8 cellular contexts compared by ENCODE assay signal in genomic region chr3:146326875-146327543, GRCh38.
DNase-seq lines count a peak whose midpoint lies in the region; ATAC-seq and TF ChIP-seq lines count a peak whose summit lies in the region.

No MANE protein-coding gene starts in this region.

- 30 to 36% (median 34%) methylated on average over 4 of the region's 4 CpGs for WGBS in heart left ventricle, 4 donors
- WGBS in spleen, 5 donors = 25 to 36% (median 28%) methylated on average over 4 of the region's 4 CpGs

- peaks cover 0 to 5% (median 0%) of the 10 kb centered on the region in 12 donors for H3K4me1 ChIP-seq in heart left ventricle
- peaks cover 0 to 2% (median 0%) of the 10 kb centered on the region in 6 donors for H3K4me1 ChIP-seq in spleen

- H3K36me3 ChIP-seq in heart left ventricle = no peaks in the 10 kb centered on the region
- H3K36me3 ChIP-seq in spleen = no peaks in the 10 kb centered on the region

- H3K27me3 ChIP-seq in heart left ventricle (no peaks in the 10 kb centered on the region), spleen (replicated peaks in 1 of 7) (no peaks in the 10 kb centered on the region)

- intact Hi-C loops in heart left ventricle (cut with DNase I) (loop anchor here (1.0 to 10.0 kb wide), 9 partner anchors 105 to 265 kb away; no protein-coding TSS in a partner anchor), spleen (cut with DNase I; ENCODE audit: low total_unique reads) (loop anchor here (5.0 to 10.0 kb wide), 2 partner anchors 112 to 260 kb away; no protein-coding TSS in a partner anchor)

- H3K27ac ChIP-seq in heart left ventricle (no peak overlapping the region), spleen (no peak overlapping the region)

- H3K9me3 ChIP-seq in heart left ventricle (no peaks in the 10 kb centered on the region), spleen (no peaks in the 10 kb centered on the region)

- no peak overlapping the region for H3K4me3 ChIP-seq in AG10803 (ENCODE audit: low read length)
- no peak overlapping the region for H3K4me3 ChIP-seq in heart left ventricle
- no peak overlapping the region for H3K4me3 ChIP-seq in spleen

- peak; percentile 76 for DNase-seq in AG10803 (ENCODE audit: low read depth)
- DNase-seq in HT1080 (ENCODE audit: low read depth) = peak; percentile 69
- DNase-seq in UCSD-AML1 (lab: John Stamatoyannopoulos, UW; ENCODE audit: unreplicated experiment) = peak; percentile 13
- DNase-seq in heart left ventricle = peak in 3 of 5 donors; percentile 24 to 34 (median 31)
- DNase-seq in spleen = no peak
- DNase-seq in DMS79 (lab: John Stamatoyannopoulos, UW) = no peak

- peak in 3 of 4 donors; percentile 76 to 85 (median 83) for ATAC-seq in heart left ventricle
- ATAC-seq in HG03571 (IDR thresholded peaks at IDR 0.05; ENCODE audit: unreplicated experiment) = no peak
- no peak for ATAC-seq in GM18502 (IDR thresholded peaks at IDR 0.05; ENCODE audit: poor library complexity, unreplicated experiment)

- TF ChIP-seq CTCF in AG10803 (conservative IDR thresholded peaks at IDR 0.05; ENCODE audit: low read length) = peak; percentile 71
- peak; percentile 25 to 75 (median 61) for TF ChIP-seq CTCF in heart left ventricle (IDR thresholded peaks at IDR 0.05)
- peak in 9 of 11 experiments; percentile 5 to 55 (median 43) for TF ChIP-seq CTCF in spleen (IDR thresholded peaks at IDR 0.05 in 8 of 11, conservative IDR thresholded peaks at IDR 0.05 in 3 of 11)

- no peak for TF ChIP-seq POLR2A in heart left ventricle (IDR thresholded peaks at IDR 0.05)
- TF ChIP-seq POLR2A in spleen (IDR thresholded peaks at IDR 0.05) = no peak

Comparison
In these comparisons a context has a peak if more than half of its experiments do, and no peak if none do; other contexts are left out.
1. DNase-seq: peak in AG10803 (single experiment), HT1080 (single experiment), UCSD-AML1 (single experiment) and heart left ventricle (3 of 5); none in spleen (single experiment) and DMS79 (single experiment).
2. ATAC-seq: peak in heart left ventricle (3 of 4); none in HG03571 (single experiment) and GM18502 (single experiment).
3. Peak in every context shown above with its lines, with median percentiles within 50 percentile points of each other: CTCF ChIP-seq.